In the genomic region with DNA sequence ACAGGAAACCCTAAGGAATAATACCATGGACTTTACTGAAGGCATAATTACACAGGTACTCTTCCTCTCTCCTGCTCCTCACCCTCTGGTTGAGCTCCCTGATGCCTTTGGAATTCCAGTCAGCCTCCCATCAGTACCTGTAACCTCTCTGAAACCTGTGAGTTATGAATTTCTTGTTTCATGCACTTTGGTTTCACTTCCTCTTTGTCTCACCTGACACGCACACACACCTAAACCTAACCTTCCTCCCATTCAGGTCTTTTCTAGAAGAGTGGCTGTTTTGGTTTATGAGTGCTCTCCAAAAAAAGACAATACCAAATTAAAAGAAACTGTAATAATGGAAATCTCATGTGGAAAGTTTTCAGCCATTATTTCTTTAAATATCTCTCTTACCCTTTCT, we compare ENCODE assay signal across 1 cellular context.
TF ChIP-seq lines count a peak whose summit lies in the region.

No MANE protein-coding gene starts in this region.

TF ChIP-seq in GM12891, 5 proteins besides CTCF, POLR2A, EP300 and RAD21:
- TF ChIP-seq SPI1 (IDR thresholded peaks at IDR 0.05; ENCODE audit: low read depth, low read length), result peak; percentile 87
- no peak for TF ChIP-seq POU2F2 (IDR thresholded peaks at IDR 0.05; ENCODE audit: low read depth, low read length)
TF ChIP-seq in GM12891: peak in this region for 1.
